1 cellular context compared by ENCODE assay signal in the genomic region with DNA sequence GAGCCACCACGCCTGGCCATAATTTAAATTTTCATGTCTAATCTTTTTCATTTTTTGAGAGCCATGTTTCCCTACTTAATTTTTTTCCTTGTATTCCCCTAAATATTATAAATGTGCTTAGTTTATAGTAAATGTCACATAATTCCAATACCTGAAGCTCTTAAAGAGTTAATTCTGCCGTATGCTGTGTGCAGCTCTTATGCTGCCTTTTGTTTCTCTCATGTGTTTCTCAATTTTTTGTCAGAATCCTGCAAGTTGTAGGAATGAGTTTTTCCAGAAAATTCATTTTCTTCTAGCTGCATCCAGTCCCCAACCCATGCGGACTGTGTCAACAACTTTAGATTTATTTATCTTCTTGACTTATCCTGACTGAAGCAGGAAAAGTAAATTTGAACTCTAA.
TF ChIP-seq lines count a peak whose summit lies in the region.

No MANE protein-coding gene starts in this region.

TF ChIP-seq in HepG2, 621 proteins besides CTCF, POLR2A, EP300 and RAD21:
- TF ChIP-seq CENPX (CRISPR knock-in tag; IDR thresholded peaks at IDR 0.05) (no peak), HDAC1 (CRISPR knock-in tag; IDR thresholded peaks at IDR 0.05) (no peak), ZNF652 (CRISPR knock-in tag; IDR thresholded peaks at IDR 0.05; ENCODE audit: borderline replicate concordance, low read depth) (peak; percentile 69), ZNF7 (CRISPR knock-in tag; IDR thresholded peaks at IDR 0.05) (peak; percentile 62; the same call in 1 of the 2 replicates), PHF21A (CRISPR knock-in tag; IDR thresholded peaks at IDR 0.05) (no peak), NFIB (CRISPR knock-in tag; IDR thresholded peaks at IDR 0.05; ENCODE audit: borderline replicate concordance) (no peak)
- TF ChIP-seq, protein P1, sequence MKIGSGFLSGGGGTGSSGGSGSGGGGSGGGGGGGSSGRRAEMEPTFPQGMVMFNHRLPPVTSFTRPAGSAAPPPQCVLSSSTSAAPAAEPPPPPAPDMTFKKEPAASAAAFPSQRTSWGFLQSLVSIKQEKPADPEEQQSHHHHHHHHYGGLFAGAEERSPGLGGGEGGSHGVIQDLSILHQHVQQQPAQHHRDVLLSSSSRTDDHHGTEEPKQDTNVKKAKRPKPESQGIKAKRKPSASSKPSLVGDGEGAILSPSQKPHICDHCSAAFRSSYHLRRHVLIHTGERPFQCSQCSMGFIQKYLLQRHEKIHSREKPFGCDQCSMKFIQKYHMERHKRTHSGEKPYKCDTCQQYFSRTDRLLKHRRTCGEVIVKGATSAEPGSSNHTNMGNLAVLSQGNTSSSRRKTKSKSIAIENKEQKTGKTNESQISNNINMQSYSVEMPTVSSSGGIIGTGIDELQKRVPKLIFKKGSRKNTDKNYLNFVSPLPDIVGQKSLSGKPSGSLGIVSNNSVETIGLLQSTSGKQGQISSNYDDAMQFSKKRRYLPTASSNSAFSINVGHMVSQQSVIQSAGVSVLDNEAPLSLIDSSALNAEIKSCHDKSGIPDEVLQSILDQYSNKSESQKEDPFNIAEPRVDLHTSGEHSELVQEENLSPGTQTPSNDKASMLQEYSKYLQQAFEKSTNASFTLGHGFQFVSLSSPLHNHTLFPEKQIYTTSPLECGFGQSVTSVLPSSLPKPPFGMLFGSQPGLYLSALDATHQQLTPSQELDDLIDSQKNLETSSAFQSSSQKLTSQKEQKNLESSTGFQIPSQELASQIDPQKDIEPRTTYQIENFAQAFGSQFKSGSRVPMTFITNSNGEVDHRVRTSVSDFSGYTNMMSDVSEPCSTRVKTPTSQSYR (CRISPR knock-in tag; IDR thresholded peaks at IDR 0.05; ENCODE audit: borderline replicate concordance) = no peak
- TF ChIP-seq, protein P2, sequence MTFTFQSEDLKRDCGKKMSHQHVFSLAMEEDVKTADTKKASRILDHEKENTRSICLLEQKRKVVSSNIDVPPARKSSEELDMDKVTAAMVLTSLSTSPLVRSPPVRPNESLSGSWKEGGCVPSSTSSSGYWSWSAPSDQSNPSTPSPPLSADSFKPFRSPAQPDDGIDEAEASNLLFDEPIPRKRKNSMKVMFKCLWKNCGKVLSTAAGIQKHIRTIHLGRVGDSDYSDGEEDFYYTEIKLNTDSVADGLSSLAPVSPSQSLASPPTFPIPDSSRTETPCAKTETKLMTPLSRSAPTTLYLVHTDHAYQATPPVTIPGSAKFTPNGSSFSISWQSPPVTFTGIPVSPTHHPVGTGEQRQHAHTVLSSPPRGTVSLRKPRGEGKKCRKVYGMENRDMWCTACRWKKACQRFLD (CRISPR knock-in tag; IDR thresholded peaks at IDR 0.05; ENCODE audit: borderline replicate concordance) = no peak
- TF ChIP-seq, protein P3, sequence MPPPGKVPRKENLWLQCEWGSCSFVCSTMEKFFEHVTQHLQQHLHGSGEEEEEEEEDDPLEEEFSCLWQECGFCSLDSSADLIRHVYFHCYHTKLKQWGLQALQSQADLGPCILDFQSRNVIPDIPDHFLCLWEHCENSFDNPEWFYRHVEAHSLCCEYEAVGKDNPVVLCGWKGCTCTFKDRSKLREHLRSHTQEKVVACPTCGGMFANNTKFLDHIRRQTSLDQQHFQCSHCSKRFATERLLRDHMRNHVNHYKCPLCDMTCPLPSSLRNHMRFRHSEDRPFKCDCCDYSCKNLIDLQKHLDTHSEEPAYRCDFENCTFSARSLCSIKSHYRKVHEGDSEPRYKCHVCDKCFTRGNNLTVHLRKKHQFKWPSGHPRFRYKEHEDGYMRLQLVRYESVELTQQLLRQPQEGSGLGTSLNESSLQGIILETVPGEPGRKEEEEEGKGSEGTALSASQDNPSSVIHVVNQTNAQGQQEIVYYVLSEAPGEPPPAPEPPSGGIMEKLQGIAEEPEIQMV (CRISPR knock-in tag; IDR thresholded peaks at IDR 0.05; ENCODE audit: low read depth) = peak; percentile 59; the same call in 1 of the 2 replicates
TF ChIP-seq in HepG2: peak in this region for 3.
